In genomic region chr4:111450867-111451266, GRCh38 we compare ENCODE assay signal across 16 cellular contexts.
DNase-seq lines count a peak whose midpoint lies in the region; ATAC-seq, FAIRE-seq and TF ChIP-seq lines count a peak whose summit lies in the region.
"Had no signal": no experiment of that assay in that cellular context is flagged by ENCODE, and none has a peak within 500 bp of the region (broad histone marks: within the 10 kb centered on the region; RNA-seq: fewer than 3 reads in every experiment).

No MANE protein-coding gene starts in this region.

- POLR2A ChIA-PET in IMR-90 (lab: Charles Lee; ENCODE audit: unreplicated experiment) (no interaction called here), HepG2 (lab: Yijun Ruan, JAX) (no interaction called here)

- H4K20me1 ChIP-seq in IMR-90 (ENCODE audit: insufficient read depth, low read length) (no peaks in the 10 kb centered on the region), HepG2 (ENCODE audit: insufficient read depth, low read length) (no peaks in the 10 kb centered on the region)

- no peak overlapping the region for H3K14ac ChIP-seq in IMR-90 (replicated peaks; ENCODE audit: low read depth, low read length)

- H3K4me2 ChIP-seq in IMR-90 (ENCODE audit: low read depth, low read length) (no peak overlapping the region), HepG2 (ENCODE audit: low read depth, low read length) (no peak overlapping the region)

- CTCF ChIA-PET in IMR-90 (lab: Yijun Ruan, JAX), result interaction anchor here (0.7 kb wide), 2 partner anchors 80 to 112 kb away, joined by 3 to 5 read pairs; no protein-coding TSS in a partner anchor
- CTCF ChIA-PET in HepG2 (lab: Yijun Ruan, JAX; ENCODE audit: low intra/inter-chr PET ratio, low total read pairs), result no interaction called here

- H3K4ac ChIP-seq in IMR-90 (ENCODE audit: low read depth, low read length), result no peak overlapping the region

- no peaks in the 10 kb centered on the region for H3K36me3 ChIP-seq in IMR-90 (ENCODE audit: control insufficient read depth, insufficient read depth, low read length)
- H3K36me3 ChIP-seq in kidney epithelial cell (ENCODE audit: control insufficient read depth, insufficient read depth, low read length), result no peaks in the 10 kb centered on the region
- no peaks in the 10 kb centered on the region for H3K36me3 ChIP-seq in HepG2 (replicated peaks in 1 of 2; ENCODE audit: control insufficient read depth in 1 of 2, insufficient read depth in 2 of 2, low read length in 2 of 2)

- in situ Hi-C loops in Caki2 (cut with HindIII; ENCODE audit: low pct_unique_long_range_greater_than_20kb, low sequenced_read_pairs), result no loop called here
- in situ Hi-C loops in IMR-90 (cut with MboI; ENCODE audit: low sequenced_read_pairs), result no loop called here
- in situ Hi-C loops in HepG2 (cut with HindIII; ENCODE audit: extremely low pct_ligation_motif_present, low pct_unique_long_range_greater_than_20kb), result no loop called here

- H2BK120ac ChIP-seq in IMR-90 (ENCODE audit: low read depth, low read length), result no peak overlapping the region

- no peak overlapping the region for H4K8ac ChIP-seq in IMR-90 (ENCODE audit: low read depth in 2 of 2, low read length in 2 of 2)

- H3K27ac ChIP-seq in IMR-90 (ENCODE audit: insufficient read depth, low read length) (no peak overlapping the region), HepG2 (ENCODE audit: extremely low read length, insufficient read depth, low read length) (no peak overlapping the region)
- H3K27ac ChIP-seq: C4-2B had no signal

- FAIRE-seq in HepG2 (lab: Jason Lieb, UNC), result no peak
- FAIRE-seq: G401.6, H54 had no signal

- H2BK5ac ChIP-seq in IMR-90 (ENCODE audit: low read depth, low read length, poor library complexity, severe bottlenecking), result no peak overlapping the region

- H3K4me1 ChIP-seq in IMR-90 (ENCODE audit: control insufficient read depth, insufficient read depth, low read length) (no peaks in the 10 kb centered on the region), HepG2 (ENCODE audit: insufficient read depth, low read length) (no peaks in the 10 kb centered on the region)

- H3K56ac ChIP-seq in IMR-90 (ENCODE audit: extremely low read depth, insufficient read depth, low read length), result no peak overlapping the region

- H3K9ac ChIP-seq in IMR-90 (ENCODE audit: low read depth, low read length) (no peak overlapping the region), HepG2 (ENCODE audit: insufficient read depth, low read depth, low read length) (no peak overlapping the region)

- H2BK15ac ChIP-seq in IMR-90 (ENCODE audit: low read depth, low read length), result no peak overlapping the region

- BruUV-seq in IMR-90 (replicated peaks; lab: Mats Ljungman, UMichigan) (no TSS peak), HepG2 (replicated peaks; lab: Mats Ljungman, UMichigan) (no TSS peak)

- no peaks in the 10 kb centered on the region for H3K9me1 ChIP-seq in IMR-90 (ENCODE audit: insufficient read depth, low read length)

- H3K23ac ChIP-seq in IMR-90 (ENCODE audit: low read depth, low read length), result no peak overlapping the region

- no peak overlapping the region for H2AK5ac ChIP-seq in IMR-90 (ENCODE audit: low read depth, low read length)

- dilution Hi-C loops in IMR-90 (cut with HindIII; ENCODE audit: low sequenced_read_pairs, unreplicated experiment), result no loop called here

- no peak overlapping the region for H3K4me3 ChIP-seq in IMR-90 (ENCODE audit: insufficient read depth, low read depth, low read length)
- no peak overlapping the region for H3K4me3 ChIP-seq in kidney epithelial cell (ENCODE audit: low read depth, low read length)
- no peak overlapping the region for H3K4me3 ChIP-seq in HepG2 (replicated peaks in 1 of 3; ENCODE audit: insufficient read depth in 1 of 3, low read depth in 2 of 3, low read length in 3 of 3)

- no peaks in the 10 kb centered on the region for H3K79me2 ChIP-seq in HepG2 (ENCODE audit: insufficient read depth, low read length)

- H3K27me3 ChIP-seq in IMR-90 (ENCODE audit: control insufficient read depth, insufficient read depth, low read length) (no peaks in the 10 kb centered on the region), kidney epithelial cell (ENCODE audit: control insufficient read depth, insufficient read depth, low read length) (no peaks in the 10 kb centered on the region), HepG2 (ENCODE audit: control insufficient read depth in 1 of 2, insufficient read depth in 2 of 2, low read length in 2 of 2) (no peaks in the 10 kb centered on the region)

- no peak overlapping the region for H3K18ac ChIP-seq in IMR-90 (ENCODE audit: low read depth, low read length)

- H2BK20ac ChIP-seq in IMR-90 (ENCODE audit: low read depth, low read length), result no peak overlapping the region

- intact Hi-C loops in IMR-90 (cut with micrococcal nuclease) (no loop called here), HepG2 (cut with micrococcal nuclease; ENCODE audit: unreplicated experiment) (no loop called here)

- H2AK9ac ChIP-seq in IMR-90 (replicated peaks; ENCODE audit: low read depth, low read length, poor library complexity), result no peak overlapping the region

- TF ChIP-seq CTCF in IMR-90 (conservative IDR thresholded peaks at IDR 0.05; ENCODE audit: low read depth, low read length) (no peak), kidney epithelial cell (IDR thresholded peaks at IDR 0.05; ENCODE audit: insufficient read depth, low read length, poor library complexity, severe bottlenecking) (no peak), HepG2 (CRISPR knock-in tag; IDR thresholded peaks at IDR 0.05) (no peak)

- TF ChIP-seq EP300 in HepG2 (IDR thresholded peaks at IDR 0.05; ENCODE audit: low read depth in 2 of 2, low read length in 2 of 2) (no peak), HepG2 (CRISPR knock-in tag; IDR thresholded peaks at IDR 0.05; ENCODE audit: borderline replicate concordance) (no peak)

- TF ChIP-seq RAD21 in IMR-90 (IDR thresholded peaks at IDR 0.05; ENCODE audit: low read length) (no peak), HepG2 (CRISPR knock-in tag; IDR thresholded peaks at IDR 0.05) (no peak)

- no peak overlapping the region for H2AFZ ChIP-seq in IMR-90 (replicated peaks; ENCODE audit: low read length, poor library complexity)
- H2AFZ ChIP-seq in HepG2 (ENCODE audit: low read length), result no peak overlapping the region

- no peak for ATAC-seq in IMR-90 (ENCODE audit: low read depth)
- no peak for ATAC-seq in HG02981 (IDR thresholded peaks at IDR 0.05; ENCODE audit: unreplicated experiment)
- no peak for ATAC-seq in GM21528 (IDR thresholded peaks at IDR 0.05; ENCODE audit: low FRiP score, unreplicated experiment)
- ATAC-seq in HepG2, result no peak

- no peaks in the 10 kb centered on the region for H3K79me1 ChIP-seq in IMR-90 (ENCODE audit: low read depth in 1 of 2, low read length in 2 of 2)

- DNase-seq in Caki2 (ENCODE audit: low read depth) (peak; percentile 27), IMR-90 (peak; percentile 41), amniotic epithelial cell (ENCODE audit: low read depth) (peak; percentile 30), kidney epithelial cell (ENCODE audit: low read depth) (peak; percentile 44), hepatic stellate cell (ENCODE audit: low spot score) (no peak), HepG2 (ENCODE audit: low spot score) (no peak)
- DNase-seq: COR-L47, DMS53, NCI-H1092, NCI-H446, NCI-H748 treated with DMSO at 0.1 percent for 48 hours had no signal

- H3K9me3 ChIP-seq in IMR-90 (ENCODE audit: control insufficient read depth, insufficient read depth, low read length), result peaks cover 2% of the 10 kb centered on the region; the same call in 1 of the 2 replicates
- H3K9me3 ChIP-seq in HepG2 (ENCODE audit: low read length), result no peaks in the 10 kb centered on the region

- TF ChIP-seq POLR2A in IMR-90 (IDR thresholded peaks at IDR 0.05; ENCODE audit: low read depth, low read length) (no peak), HepG2 (IDR thresholded peaks at IDR 0.05; ENCODE audit: insufficient read depth in 1 of 2, low read depth in 2 of 2, low read length in 2 of 2) (no peak)

- no peak overlapping the region for H4K91ac ChIP-seq in IMR-90 (ENCODE audit: insufficient read depth, low read depth, low read length)

- H4K5ac ChIP-seq in IMR-90 (ENCODE audit: low read depth, low read length), result no peak overlapping the region

TF ChIP-seq in IMR-90, 13 proteins besides CTCF, POLR2A, EP300 and RAD21 (continues in another document):
- no peak for TF ChIP-seq CEBPB (IDR thresholded peaks at IDR 0.05; ENCODE audit: low read depth, low read length)
- no peak for TF ChIP-seq RCOR1 (IDR thresholded peaks at IDR 0.05; ENCODE audit: insufficient replicate concordance, low read length)
- TF ChIP-seq MAZ (IDR thresholded peaks at IDR 0.05; ENCODE audit: borderline replicate concordance, low read depth, low read length), result no peak
- TF ChIP-seq USF2 (IDR thresholded peaks at IDR 0.05; ENCODE audit: low read depth, low read length), result no peak
- TF ChIP-seq SMC3 (IDR thresholded peaks at IDR 0.05; ENCODE audit: low read depth, low read length), result no peak
- TF ChIP-seq BHLHE40 (IDR thresholded peaks at IDR 0.05; ENCODE audit: low read depth, low read length), result no peak
- TF ChIP-seq MXI1 (IDR thresholded peaks at IDR 0.05; ENCODE audit: borderline replicate concordance, low read depth, low read length), result no peak

TF ChIP-seq in HepG2, 621 proteins besides CTCF, POLR2A, EP300 and RAD21:
- no peak for TF ChIP-seq ZFP1 (CRISPR knock-in tag; IDR thresholded peaks at IDR 0.05)
TF ChIP-seq in HepG2: peak in this region for 0.

Comparison
In these comparisons a context has a peak if more than half of its experiments do, and no peak if none do; other contexts are left out.
1. DNase-seq: peak in Caki2 (single experiment), IMR-90 (single experiment), amniotic epithelial cell (single experiment) and kidney epithelial cell (single experiment); none in hepatic stellate cell (single experiment) and HepG2 (single experiment).